Comparison of ENCODE assay signal across 27 cellular contexts in the genomic region with DNA sequence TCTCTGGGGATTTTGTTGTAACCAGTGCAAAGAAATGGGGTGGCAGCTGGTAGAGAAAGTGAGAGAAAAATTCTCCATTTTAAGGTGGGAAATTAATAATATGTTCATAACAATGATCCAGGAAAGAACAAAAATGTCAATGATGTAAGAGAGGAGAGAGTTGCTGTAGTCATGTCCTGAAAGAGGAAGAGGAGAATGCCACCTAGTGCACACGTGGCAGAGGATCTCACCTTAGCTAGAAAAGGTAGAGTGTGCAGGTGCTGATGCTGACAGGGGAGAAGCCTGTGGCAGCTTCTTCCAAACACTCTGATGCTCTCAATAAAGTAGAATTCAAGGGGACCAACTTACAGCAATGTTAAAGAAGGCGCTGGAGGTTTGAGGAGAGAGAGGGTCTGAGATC.
DNase-seq lines count a peak whose midpoint lies in the region; TF ChIP-seq lines count a peak whose summit lies in the region.
"Had no signal": no experiment of that assay in that cellular context is flagged by ENCODE, and none has a peak within 500 bp of the region (broad histone marks: within the 10 kb centered on the region; RNA-seq: fewer than 3 reads in every experiment).

No MANE protein-coding gene starts in this region.

- peak; percentile 45; the same call in 1 of the 2 replicates for TF ChIP-seq CTCF in VCaP (conservative IDR thresholded peaks at IDR 0.05)
- peak; percentile 25 for TF ChIP-seq CTCF in liver (IDR thresholded peaks at IDR 0.05; ENCODE audit: low read depth, low read length, missing input control)

- no peaks in the 10 kb centered on the region for H3K9me3 ChIP-seq in liver (ENCODE audit: control insufficient read depth in 4 of 4, low read length in 3 of 4)
- H3K9me3 ChIP-seq: ascending aorta, gastrocnemius medialis, left ventricle myocardium inferior, testis, vagina had no signal

- peaks cover 0 to under 1% (median 0%) of the 10 kb centered on the region in 4 donors for H3K27me3 ChIP-seq in liver (ENCODE audit: control insufficient read depth in 4 of 4, insufficient read depth in 4 of 4, low read length in 3 of 4)
- H3K27me3 ChIP-seq: ascending aorta, gastrocnemius medialis, hepatocyte, testis, vagina had no signal

- peak; percentile 13 for DNase-seq in NCI-H1436 (lab: John Stamatoyannopoulos, UW)
- DNase-seq in NCI-H1436 treated with DMSO at 0.1 percent for 48 hours (lab: John Stamatoyannopoulos, UW) = no peak
- peak; percentile 68 for DNase-seq in NCI-H146 (lab: John Stamatoyannopoulos, UW)
- no peak for DNase-seq in T-helper 2 cell
- DNase-seq in medulla oblongata (ENCODE audit: extremely low spot score) = no peak
- DNase-seq in activated naive CD4-positive, alpha-beta T cell treated with anti-CD3 and anti-CD28 coated beads, Interleukin-2, amount 50 U/mL, for 16 hours = no peak
- DNase-seq: activated CD4-positive, alpha-beta T cell treated with anti-CD3 and anti-CD28 coated beads for 1 hour; activated CD8-positive, alpha-beta T cell treated with anti-CD3 and anti-CD28 coated beads for 36 hours; CD4-positive, alpha-beta T cell; cortex of kidney; gastrocnemius medialis; Karpas-422; left ventricle myocardium inferior; midbrain; naive thymus-derived CD4-positive, alpha-beta T cell; NCI-H187 treated with DMSO at 0.1 percent for 48 hours; NCI-H510A treated with DMSO at 0.1 percent for 48 hours; SIG-M5; stimulated activated naive CD8-positive, alpha-beta T cell treated with anti-CD3 and anti-CD28 coated beads, Interleukin-15, Interleukin-2, amounts not matched to agents 100 U/mL and 50 U/mL, for 24 hours; T-cell; testis had no signal

- no peak overlapping the region for H3K9ac ChIP-seq in liver (ENCODE audit: low read depth in 1 of 2, low read length in 2 of 2)

- 68% methylated on average over 2 of the region's 2 CpGs for WGBS in liver

- H3K36me3 ChIP-seq in liver (ENCODE audit: control insufficient read depth in 4 of 4, insufficient read depth in 3 of 4, low read depth in 1 of 4, low read length in 3 of 4) = no peaks in the 10 kb centered on the region
- H3K36me3 ChIP-seq: ascending aorta, gastrocnemius medialis, left ventricle myocardium inferior, vagina had no signal

- TF ChIP-seq RAD21 in liver (IDR thresholded peaks at IDR 0.05) = peak; percentile 79

- no peak overlapping the region for H3K4me3 ChIP-seq in liver (ENCODE audit: low read depth in 1 of 3, low read length in 3 of 3)
- H3K4me3 ChIP-seq: ascending aorta, gastrocnemius medialis, hepatocyte, left ventricle myocardium inferior, testis, vagina had no signal

- H3K27ac ChIP-seq in VCaP (no peak overlapping the region), liver (ENCODE audit: low read depth in 1 of 2, low read length in 2 of 2) (no peak overlapping the region)
- H3K27ac ChIP-seq: ascending aorta, gastrocnemius medialis, hepatocyte, HL-60, left ventricle myocardium inferior, testis, vagina had no signal

- H3K4me1 ChIP-seq in liver (ENCODE audit: control insufficient read depth in 4 of 4, insufficient read depth in 4 of 4, low read length in 3 of 4) = peaks cover 0 to 3% (median under 1%) of the 10 kb centered on the region in 4 donors
- H3K4me1 ChIP-seq: ascending aorta, gastrocnemius medialis, left ventricle myocardium inferior, testis, vagina had no signal

TF ChIP-seq in liver, 16 proteins besides CTCF, POLR2A, EP300 and RAD21:
- TF ChIP-seq YY1 (IDR thresholded peaks at IDR 0.05) = no peak
- TF ChIP-seq TAF1 (conservative IDR thresholded peaks at IDR 0.05) = no peak
- TF ChIP-seq FOXA2 (IDR thresholded peaks at IDR 0.05) = no peak
- TF ChIP-seq, protein P1, sequence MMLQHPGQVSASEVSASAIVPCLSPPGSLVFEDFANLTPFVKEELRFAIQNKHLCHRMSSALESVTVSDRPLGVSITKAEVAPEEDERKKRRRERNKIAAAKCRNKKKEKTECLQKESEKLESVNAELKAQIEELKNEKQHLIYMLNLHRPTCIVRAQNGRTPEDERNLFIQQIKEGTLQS (IDR thresholded peaks at IDR 0.05) = no peak
- TF ChIP-seq, protein P2, sequence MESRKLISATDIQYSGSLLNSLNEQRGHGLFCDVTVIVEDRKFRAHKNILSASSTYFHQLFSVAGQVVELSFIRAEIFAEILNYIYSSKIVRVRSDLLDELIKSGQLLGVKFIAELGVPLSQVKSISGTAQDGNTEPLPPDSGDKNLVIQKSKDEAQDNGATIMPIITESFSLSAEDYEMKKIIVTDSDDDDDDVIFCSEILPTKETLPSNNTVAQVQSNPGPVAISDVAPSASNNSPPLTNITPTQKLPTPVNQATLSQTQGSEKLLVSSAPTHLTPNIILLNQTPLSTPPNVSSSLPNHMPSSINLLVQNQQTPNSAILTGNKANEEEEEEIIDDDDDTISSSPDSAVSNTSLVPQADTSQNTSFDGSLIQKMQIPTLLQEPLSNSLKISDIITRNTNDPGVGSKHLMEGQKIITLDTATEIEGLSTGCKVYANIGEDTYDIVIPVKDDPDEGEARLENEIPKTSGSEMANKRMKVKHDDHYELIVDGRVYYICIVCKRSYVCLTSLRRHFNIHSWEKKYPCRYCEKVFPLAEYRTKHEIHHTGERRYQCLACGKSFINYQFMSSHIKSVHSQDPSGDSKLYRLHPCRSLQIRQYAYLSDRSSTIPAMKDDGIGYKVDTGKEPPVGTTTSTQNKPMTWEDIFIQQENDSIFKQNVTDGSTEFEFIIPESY (IDR thresholded peaks at IDR 0.05) = no peak
- no peak for TF ChIP-seq FOXA1 (IDR thresholded peaks at IDR 0.05)
- no peak for TF ChIP-seq SP1 (IDR thresholded peaks at IDR 0.05)
- no peak for TF ChIP-seq RXRA (IDR thresholded peaks at IDR 0.05)
- TF ChIP-seq HNF4A (conservative IDR thresholded peaks at IDR 0.05) = no peak

Comparison
In these comparisons a context has a peak if more than half of its experiments do, and no peak if none do; other contexts are left out.
1. DNase-seq: peak in NCI-H1436 (single experiment) and NCI-H146 (single experiment); none in NCI-H1436 treated with DMSO at 0.1 percent for 48 hours (single experiment), T-helper 2 cell (0 of 5), medulla oblongata (single experiment) and activated naive CD4-positive, alpha-beta T cell treated with anti-CD3 and anti-CD28 coated beads, Interleukin-2, amount 50 U/mL, for 16 hours (single experiment).